In the genomic region with DNA sequence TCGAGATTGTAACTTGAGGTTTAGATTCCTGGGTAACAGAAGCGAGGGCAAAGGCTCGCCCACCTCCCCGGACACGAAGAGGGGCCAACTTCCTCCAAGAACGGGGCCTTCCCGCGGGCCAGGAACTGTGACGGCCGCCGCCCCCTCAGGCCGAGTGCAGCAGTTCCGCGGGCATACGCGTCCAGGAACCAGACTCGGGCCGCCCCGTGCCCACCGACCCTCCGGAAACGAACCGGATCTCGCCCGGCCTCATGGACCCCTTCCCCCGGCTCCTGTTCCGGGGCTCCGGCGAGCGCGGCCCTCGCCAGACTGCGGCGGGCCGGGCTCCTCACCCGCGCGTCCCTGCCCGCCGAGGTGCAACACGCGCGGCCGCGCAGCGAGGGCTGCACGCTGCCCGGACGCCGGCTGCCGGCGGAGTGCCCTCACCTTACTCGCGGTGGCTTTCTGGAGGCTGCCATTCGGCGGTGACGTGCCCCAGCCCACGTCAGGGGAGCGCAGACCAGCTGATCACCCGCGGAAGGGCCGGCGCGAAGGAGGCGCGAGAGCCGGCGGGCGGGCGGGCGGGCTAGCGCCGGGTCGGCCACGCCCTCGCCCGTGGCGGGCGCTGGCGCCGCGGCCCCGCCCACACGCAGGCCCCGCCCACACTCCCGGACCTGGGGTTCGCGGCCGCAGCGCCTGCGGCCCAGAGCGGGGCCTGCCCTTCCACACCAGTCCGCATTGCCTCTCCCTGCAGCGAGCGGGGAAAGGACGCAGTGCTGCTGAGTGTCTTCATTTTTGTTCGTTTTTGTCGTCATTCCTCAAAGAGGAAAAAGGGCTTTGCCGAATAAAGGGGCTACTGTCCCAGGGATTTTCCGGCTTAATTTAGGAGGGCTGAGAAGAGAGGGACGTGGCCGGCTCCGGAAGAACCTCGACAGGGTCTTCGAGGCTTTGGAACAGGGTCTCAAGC, we compare ENCODE assay signal across 8 cellular contexts. TPM values are rescaled to one million over a fixed set of nuclear protein-coding genes. Genes with fewer than 3 reads are reported as not detected.
DNase-seq lines count a peak whose midpoint lies in the region; ATAC-seq, FAIRE-seq and TF ChIP-seq lines count a peak whose summit lies in the region.

A gene (minus strand): TSS at position 536 of the 946 bp plus-strand sequence. CDS start 78 bp downstream, at position 458.

- H3K4me1 ChIP-seq in KMS-11 (ENCODE audit: low read depth, poor library complexity, severe bottlenecking) (peaks cover 37% of the 10 kb centered on the region), SJCRH30 (peaks cover 11% of the 10 kb centered on the region), neutrophil (ENCODE audit: control insufficient read depth in 1 of 2, insufficient read depth in 1 of 2, low read depth in 1 of 2, low read length in 1 of 2) (peaks cover 13 to 15% of the 10 kb centered on the region in 2 experiments)

- H3K4me3 ChIP-seq in KMS-11 (IDR thresholded peaks at IDR 0.05; ENCODE audit: insufficient read depth, low read depth, low read length) (no peak within 1 kb of the TSS), SJCRH30 (peak within 1 kb of the TSS; percentile 93), neutrophil (ENCODE audit: low read depth in 1 of 2, low read length in 1 of 2) (peak within 1 kb of the TSS; percentile 72 to 73)

- H3K9me3 ChIP-seq in SJCRH30 (replicated peaks) (no peaks in the 10 kb centered on the region), neutrophil (no peaks in the 10 kb centered on the region)

- peak within 1 kb of the TSS; percentile 98 for H3K4me2 ChIP-seq in KMS-11

- H3K27ac ChIP-seq in KMS-11 (peak within 1 kb of the TSS; percentile 71), SJCRH30 (peak within 1 kb of the TSS; percentile 65), neutrophil (peak within 1 kb of the TSS; percentile 75)

- TF ChIP-seq CTCF in KMS-11 (conservative IDR thresholded peaks at IDR 0.05; ENCODE audit: low read depth, low read length) (no peak), neutrophil (IDR thresholded peaks at IDR 0.05) (no peak), subcutaneous adipose tissue (IDR thresholded peaks at IDR 0.05; ENCODE audit: low read depth) (no peak)

- H3K27me3 ChIP-seq in KMS-11 (ENCODE audit: insufficient read depth, low read depth) (no peaks in the 10 kb centered on the region), SJCRH30 (no peaks in the 10 kb centered on the region), neutrophil (no peaks in the 10 kb centered on the region)

- peak; percentile 95 for ATAC-seq in GM21786 (IDR thresholded peaks at IDR 0.05; ENCODE audit: unreplicated experiment)

- H3K36me3 ChIP-seq in KMS-11 (ENCODE audit: insufficient read depth) (no peaks in the 10 kb centered on the region), SJCRH30 (no peaks in the 10 kb centered on the region; the same call in 1 of the 2 replicates), neutrophil (no peaks in the 10 kb centered on the region)

- DNase-seq in EL = peak; percentile 88
- peak; percentile 82 to 86 for DNase-seq in SJCRH30
- peak; percentile 65 for DNase-seq in activated gamma-delta T cell treated with anti-CD3 and anti-CD28 coated beads, Interleukin-2, amount 50 U/mL, for 16 hours (ENCODE audit: low read depth)
- peak; percentile 95 for DNase-seq in frontal cortex (ENCODE audit: low spot score in 2 of 2)

- FAIRE-seq in frontal cortex (lab: Jason Lieb, UNC) = no peak

- H2AFZ ChIP-seq in KMS-11 (ENCODE audit: low read depth) = peak within 1 kb of the TSS; percentile 99

- peak within 1 kb of the TSS; percentile 93 for H3K9ac ChIP-seq in KMS-11

- H4K20me1 ChIP-seq in KMS-11 (ENCODE audit: insufficient read depth) = no peaks in the 10 kb centered on the region

- H3K79me2 ChIP-seq in KMS-11 (ENCODE audit: insufficient read depth, low read depth) = peaks cover 44% of the 10 kb centered on the region; the same call in 1 of the 2 replicates

RNA-seq across cellular contexts. Expression of the gene that starts here (rescaled TPM):
- 109 and 112 TPM in 2 replicates for total RNA-seq in SJCRH30 (2014; rRNA removed; shearing (Covaris generic))
- total RNA-seq in frontal cortex (79.9 TPM), subcutaneous adipose tissue (10 to 100 TPM; 64.9 to 97.7 (median 81.9) TPM)
